ENCODE assay signal across 1 cellular context in the genomic region with DNA sequence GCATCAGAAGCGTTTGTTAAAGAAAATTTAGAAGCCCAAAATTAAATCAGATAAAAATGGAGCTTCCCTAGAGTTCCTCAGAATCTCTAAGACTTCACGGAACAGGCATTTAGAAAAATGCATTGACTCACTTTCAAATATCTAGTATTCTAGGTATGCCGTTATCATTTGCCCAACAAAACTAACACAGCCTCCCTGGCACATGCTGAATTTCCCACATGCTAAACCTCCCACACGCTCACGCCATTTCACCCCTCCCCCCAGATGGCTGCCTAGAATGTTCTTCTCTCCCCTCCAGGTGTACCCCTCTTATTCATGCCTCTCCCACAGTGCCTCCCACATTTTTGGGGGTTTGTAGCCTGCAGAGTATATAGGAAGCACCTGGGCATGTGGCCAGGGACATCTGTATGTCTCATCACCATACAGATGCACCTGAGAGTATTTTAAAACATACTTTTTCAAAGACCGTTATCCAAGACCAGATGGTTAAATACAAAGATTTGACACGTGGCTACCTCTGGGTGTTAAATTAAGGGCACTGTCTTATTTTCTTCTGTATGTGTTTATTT.
A peak's percentile ranks its signal among the peaks of the same experiment; 100 is the strongest.
TF ChIP-seq lines count a peak whose summit lies in the region.

No MANE protein-coding gene starts in this region.

TF ChIP-seq in IMR-90, 13 proteins besides CTCF, POLR2A, EP300 and RAD21:
- TF ChIP-seq BHLHE40 (IDR thresholded peaks at IDR 0.05; ENCODE audit: low read depth, low read length) (peak; percentile 55; the same call in 1 of the 2 replicates), FOS (IDR thresholded peaks at IDR 0.05; ENCODE audit: low read depth, low read length) (no peak)
